In the genomic region with DNA sequence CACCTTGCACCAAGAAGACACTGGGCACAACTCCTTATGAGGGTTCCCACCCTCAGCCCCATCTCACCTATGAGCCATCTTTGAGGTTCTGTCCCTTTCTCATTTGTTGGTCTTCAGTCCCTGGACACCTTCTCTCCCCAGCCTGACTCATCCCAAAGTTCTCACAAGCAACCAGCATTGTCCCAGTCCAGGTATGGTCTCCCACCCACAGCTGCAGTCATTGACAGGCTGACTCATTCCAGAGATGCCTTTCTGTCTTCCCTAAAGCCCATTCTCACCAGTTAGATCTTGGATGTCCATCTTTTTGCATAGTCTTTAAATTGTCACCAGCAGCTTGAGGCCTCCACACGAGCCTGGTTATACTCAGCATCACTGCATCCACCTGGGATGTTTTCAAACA, we compare ENCODE assay signal across 12 cellular contexts.
"Had no signal": no experiment of that assay in that cellular context is flagged by ENCODE, and none has a peak within 500 bp of the region (broad histone marks: within the 10 kb centered on the region; RNA-seq: fewer than 3 reads in every experiment).

No MANE protein-coding gene starts in this region.

- H3K4me3 ChIP-seq: adrenal gland, coronary artery, right lobe of liver, SJSA1, suprapubic skin had no signal

- H3K36me3 ChIP-seq: adrenal gland, right lobe of liver, SJSA1, suprapubic skin had no signal

- H3K27ac ChIP-seq: adrenal gland, right lobe of liver, SJSA1, suprapubic skin had no signal

- H3K9me3 ChIP-seq: adrenal gland, right lobe of liver, SJSA1, suprapubic skin had no signal

- H3K27me3 ChIP-seq: adrenal gland, right lobe of liver, SJSA1, suprapubic skin had no signal

- ATAC-seq: activated CD4-positive, alpha-beta T cell treated with anti-CD3 and anti-CD28 coated beads for 36 hours; activated T-cell treated with anti-CD3 and anti-CD28 coated beads, Interleukin-2, amount 50 U/mL, for 4 hours had no signal

- H3K4me1 ChIP-seq: adrenal gland, SJSA1, suprapubic skin had no signal

- DNase-seq: activated CD4-positive, alpha-beta memory T cell treated with anti-CD3 and anti-CD28 coated beads, Interleukin-2, amount 10 ng/mL, durations not matched to agents 7 days and 5 days; activated CD4-positive, alpha-beta T cell treated with anti-CD3 and anti-CD28 coated beads for 36 hours; activated effector memory CD4-positive, alpha-beta T cell treated with Interleukin-2 at 50 U/mL for 16 hours; activated T-cell treated with anti-CD3 and anti-CD28 coated beads, Interleukin-2, amount 50 U/mL, for 4 hours; mesenchymal stem cell; stimulated activated CD4-positive, alpha-beta T cell treated with anti-CD3 and anti-CD28 coated beads, Interleukin-2, amount 100 ng/mL, for 24 hours; T-helper 2 cell had no signal
